ENCODE assay signal across 10 cellular contexts in genomic region chr2:197107291-197108269, GRCh38.
DNase-seq lines count a peak whose midpoint lies in the region; ATAC-seq and TF ChIP-seq lines count a peak whose summit lies in the region.
"Had no signal": no experiment of that assay in that cellular context is flagged by ENCODE, and none has a peak within 500 bp of the region (broad histone marks: within the 10 kb centered on the region; RNA-seq: fewer than 3 reads in every experiment).

No MANE protein-coding gene starts in this region.

- H3K27me3 ChIP-seq in rectal smooth muscle tissue (ENCODE audit: control insufficient read depth, insufficient read depth, low read length) = no peaks in the 10 kb centered on the region

- ATAC-seq in WTC11 (peak; percentile 72), Right ventricle myocardium superior (ENCODE audit: poor library complexity) (peak; percentile 80), GM21619 (IDR thresholded peaks at IDR 0.05; ENCODE audit: unreplicated experiment) (no peak), GM18520 (IDR thresholded peaks at IDR 0.05; ENCODE audit: unreplicated experiment) (no peak), GM21423 (IDR thresholded peaks at IDR 0.05; ENCODE audit: unreplicated experiment) (no peak)

- H3K4me1 ChIP-seq in rectal smooth muscle tissue (ENCODE audit: control insufficient read depth, insufficient read depth, low read length) = no peaks in the 10 kb centered on the region

- DNase-seq in COLO829 (ENCODE audit: low spot score) (peak; percentile 42), WTC11 (ENCODE audit: low spot score) (no peak), Right ventricle myocardium superior (no peak), NCI-H1436 (lab: John Stamatoyannopoulos, UW) (no peak)
- DNase-seq: activated CD4-positive, alpha-beta T cell treated with anti-CD3 and anti-CD28 coated beads for 1 hour; stimulated activated naive CD4-positive, alpha-beta T cell treated with Interleukin-2 at 50 U/mL for 16 hours had no signal

- no peaks in the 10 kb centered on the region for H3K36me3 ChIP-seq in rectal smooth muscle tissue (ENCODE audit: control insufficient read depth, insufficient read depth, low read length)

- no peak for TF ChIP-seq CTCF in WTC11 (IDR thresholded peaks at IDR 0.05)

- no peak overlapping the region for H3K4me3 ChIP-seq in rectal smooth muscle tissue (ENCODE audit: low read length)

- POLR2A ChIA-PET in WTC11 (lab: Charles Lee) = no interaction called here

- peak overlapping the region; percentile 60 for H3K27ac ChIP-seq in rectal smooth muscle tissue (ENCODE audit: low read depth, low read length)

- peaks cover 6% of the 10 kb centered on the region; the same call in 1 of the 2 replicates for H3K4me1 Mint-ChIP-seq in WTC11

- H3K36me3 Mint-ChIP-seq in WTC11 = no peaks in the 10 kb centered on the region

- CTCF ChIA-PET in WTC11 (lab: Charles Lee) = interaction anchor here (1.4 to 1.5 kb wide), 2 partner anchors 31 to 61 kb away, joined by 4 to 5 read pairs; no protein-coding TSS in a partner anchor

- H3K27ac Mint-ChIP-seq in WTC11 = no peak overlapping the region

- no peaks in the 10 kb centered on the region for H3K27me3 Mint-ChIP-seq in WTC11 (ENCODE audit: low read depth)

- no peak overlapping the region for H3K9ac ChIP-seq in rectal smooth muscle tissue (ENCODE audit: low read length)

- intact Hi-C loops in Right ventricle myocardium superior (cut with DNase I) = no loop called here

- H3K4me3 Mint-ChIP-seq in WTC11 = no peak overlapping the region

- H3K9me3 Mint-ChIP-seq in WTC11 = no peaks in the 10 kb centered on the region

TF ChIP-seq in WTC11, 78 proteins besides CTCF, POLR2A, EP300 and RAD21:
- TF ChIP-seq STAT6 (CRISPR knock-in tag; conservative IDR thresholded peaks at IDR 0.05; ENCODE audit: low read depth) = no peak
- no peak for TF ChIP-seq ZNF317 (CRISPR knock-in tag; IDR thresholded peaks at IDR 0.05; ENCODE audit: borderline replicate concordance, low read depth)
- TF ChIP-seq NR3C1 (CRISPR knock-in tag; conservative IDR thresholded peaks at IDR 0.05; ENCODE audit: low read depth) = no peak
- no peak for TF ChIP-seq USF2 (CRISPR knock-in tag; IDR thresholded peaks at IDR 0.05)
- TF ChIP-seq E2F5 (CRISPR knock-in tag; IDR thresholded peaks at IDR 0.05) = no peak
- no peak for TF ChIP-seq ZNF232 (CRISPR knock-in tag; IDR thresholded peaks at IDR 0.05)
- no peak for TF ChIP-seq GABPB1 (CRISPR knock-in tag; IDR thresholded peaks at IDR 0.05)
- TF ChIP-seq ZNF138 (CRISPR knock-in tag; conservative IDR thresholded peaks at IDR 0.05) = no peak
- TF ChIP-seq SOX15 (CRISPR knock-in tag; IDR thresholded peaks at IDR 0.05) = no peak
TF ChIP-seq in WTC11: peak in this region for 0.

Comparison
In these comparisons a context has a peak if more than half of its experiments do, and no peak if none do; other contexts are left out.
1. ATAC-seq: peak in WTC11 (single experiment) and Right ventricle myocardium superior (single experiment); none in GM21619 (single experiment), GM18520 (single experiment) and GM21423 (single experiment).